ENCODE assay signal across 14 cellular contexts in the genomic region with DNA sequence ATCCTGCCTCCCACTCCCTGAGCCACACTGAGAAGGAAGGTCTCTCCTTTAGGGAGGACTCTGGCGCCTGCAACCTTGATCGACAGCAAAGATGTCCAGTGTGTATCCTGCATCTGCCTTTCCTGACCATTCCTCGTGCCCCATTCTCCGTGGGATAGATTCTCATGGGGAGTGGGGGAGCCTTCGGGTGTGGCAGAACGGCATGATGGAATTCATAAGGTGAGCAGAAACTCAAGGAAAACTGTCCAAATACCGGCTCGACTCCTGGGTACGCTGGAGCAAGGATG. TPM values are rescaled to one million over a fixed set of nuclear protein-coding genes. Genes with fewer than 3 reads are reported as not detected.
A peak's percentile ranks its signal among the peaks of the same experiment; 100 is the strongest.
DNase-seq lines count a peak whose midpoint lies in the region; ATAC-seq and TF ChIP-seq lines count a peak whose summit lies in the region.
"Had no signal": no experiment of that assay in that cellular context is flagged by ENCODE, and none has a peak within 500 bp of the region (broad histone marks: within the 10 kb centered on the region; RNA-seq: fewer than 3 reads in every experiment).

No MANE protein-coding gene starts in this region.

- CTCF ChIA-PET in activated naive CD4-positive, alpha-beta T cell treated with anti-CD3 and anti-CD28 coated beads for 36 hours (lab: Charles Lee) = no interaction called here

- peaks cover 24% of the 10 kb centered on the region for H3K36me3 ChIP-seq in iPS-20b (ENCODE audit: insufficient read depth, low read depth, low read length)
- peaks cover 3 to 13% of the 10 kb centered on the region in 2 experiments for H3K36me3 ChIP-seq in trophoblast cell (ENCODE audit: control insufficient read depth in 1 of 2, insufficient read depth in 2 of 2, low read length in 2 of 2)
- H3K36me3 ChIP-seq: SJSA1 had no signal

- ATAC-seq in natural killer cell = no peak
- no peak for ATAC-seq in natural killer cell treated with Interleukin-12 subunit alpha and Interleukin-12 subunit beta and Interleukin-15 and Interleukin-18, amount 100 ng/mL, for 72 hours

- DNase-seq in natural killer cell = no peak
- no peak for DNase-seq in natural killer cell treated with Interleukin-12 subunit alpha and Interleukin-12 subunit beta and Interleukin-15 and Interleukin-18, amount 100 ng/mL, for 72 hours (ENCODE audit: low spot score)
- DNase-seq in trophoblast cell = no peak
- DNase-seq in CD1c-positive myeloid dendritic cell (ENCODE audit: extremely low spot score) = no peak
- no peak for DNase-seq in DMS153 treated with DMSO at 0.1 percent for 48 hours (lab: John Stamatoyannopoulos, UW; ENCODE audit: unreplicated experiment)
- DNase-seq in NCI-H2196 treated with DMSO at 0.1 percent for 48 hours (lab: John Stamatoyannopoulos, UW; ENCODE audit: unreplicated experiment) = no peak
- DNase-seq in activated naive CD4-positive, alpha-beta T cell treated with anti-CD3 and anti-CD28 coated beads for 36 hours = no peak
- DNase-seq: activated CD4-positive, alpha-beta memory T cell treated with anti-CD3 and anti-CD28 coated beads for 36 hours; CD8-positive, alpha-beta memory T cell; dorsolateral prefrontal cortex; midbrain; stimulated activated CD4-positive, alpha-beta T cell treated with anti-CD3 and anti-CD28 coated beads, Interleukin-2, amount 100 ng/mL, for 48 hours had no signal

- peaks cover 33 to 41% of the 10 kb centered on the region in 2 donors for H3K27me3 Mint-ChIP-seq in natural killer cell (ENCODE audit: low read depth in 2 of 2)
- H3K27me3 Mint-ChIP-seq in natural killer cell treated with Interleukin-12 subunit alpha and Interleukin-12 subunit beta and Interleukin-15 and Interleukin-18, amount 100 ng/mL, for 72 hours = peaks cover 31 to 37% of the 10 kb centered on the region in 2 donors
- peaks cover 23% of the 10 kb centered on the region for H3K27me3 Mint-ChIP-seq in activated naive CD4-positive, alpha-beta T cell treated with anti-CD3 and anti-CD28 coated beads for 36 hours (ENCODE audit: low read depth)

- H3K27me3 ChIP-seq in iPS-20b (ENCODE audit: insufficient read depth, low read length) = peaks cover 34% of the 10 kb centered on the region
- no peaks in the 10 kb centered on the region for H3K27me3 ChIP-seq in trophoblast cell (ENCODE audit: insufficient read depth, low read length)

- H2BK120ac ChIP-seq in trophoblast cell (ENCODE audit: insufficient read depth, low read length, poor library complexity) = no peak overlapping the region

- intact Hi-C loops in natural killer cell (cut with micrococcal nuclease) = no loop called here
- intact Hi-C loops in activated naive CD4-positive, alpha-beta T cell treated with anti-CD3 and anti-CD28 coated beads for 36 hours (cut with micrococcal nuclease) = loop anchor here (2.0 kb wide), 1 partner anchor 15 kb away; no protein-coding TSS in a partner anchor

- H3K4me1 ChIP-seq in iPS-20b (ENCODE audit: insufficient read depth, low read length) = peaks cover 8% of the 10 kb centered on the region; the same call in 1 of the 2 replicates
- H3K4me1 ChIP-seq in trophoblast cell (ENCODE audit: control insufficient read depth in 1 of 2, insufficient read depth in 2 of 2, low read length in 2 of 2) = peaks cover 14 to 17% of the 10 kb centered on the region in 2 experiments
- H3K4me1 ChIP-seq: SJSA1 had no signal

- H3K36me3 Mint-ChIP-seq in natural killer cell = no peaks in the 10 kb centered on the region
- H3K36me3 Mint-ChIP-seq in natural killer cell treated with Interleukin-12 subunit alpha and Interleukin-12 subunit beta and Interleukin-15 and Interleukin-18, amount 100 ng/mL, for 72 hours = no peaks in the 10 kb centered on the region
- H3K36me3 Mint-ChIP-seq in activated naive CD4-positive, alpha-beta T cell treated with anti-CD3 and anti-CD28 coated beads for 36 hours (ENCODE audit: low read depth) = peaks cover 7% of the 10 kb centered on the region

- H4K91ac ChIP-seq in trophoblast cell (ENCODE audit: low read depth, low read length) = no peak overlapping the region

- no CpG with 5 or more reads among the region's 9 CpGs for WGBS in trophoblast cell (ENCODE audit: extremely low coverage, insufficient coverage, insufficient read length)

- peak overlapping the region; percentile 13 for H3K4me3 Mint-ChIP-seq in natural killer cell
- no peak overlapping the region for H3K4me3 Mint-ChIP-seq in natural killer cell treated with Interleukin-12 subunit alpha and Interleukin-12 subunit beta and Interleukin-15 and Interleukin-18, amount 100 ng/mL, for 72 hours
- H3K4me3 Mint-ChIP-seq in activated naive CD4-positive, alpha-beta T cell treated with anti-CD3 and anti-CD28 coated beads for 36 hours = no peak overlapping the region
- H3K4me3 Mint-ChIP-seq: activated CD4-positive, alpha-beta memory T cell treated with anti-CD3 and anti-CD28 coated beads for 36 hours; CD8-positive, alpha-beta memory T cell had no signal

- H3K27ac ChIP-seq in iPS-20b (ENCODE audit: low read length) (no peak overlapping the region), trophoblast cell (ENCODE audit: low read depth, low read length) (no peak overlapping the region)
- H3K27ac ChIP-seq: SJSA1 had no signal

- H3K14ac ChIP-seq in trophoblast cell (ENCODE audit: low read length) = no peak overlapping the region

- H3K4me2 ChIP-seq in trophoblast cell (ENCODE audit: low read length) = peak overlapping the region; percentile 19

- no peak overlapping the region for H2BK12ac ChIP-seq in trophoblast cell (ENCODE audit: low read length)

- H2BK5ac ChIP-seq in trophoblast cell (ENCODE audit: low read depth, low read length, poor library complexity) = no peak overlapping the region

- no peak overlapping the region for H4K8ac ChIP-seq in trophoblast cell (ENCODE audit: low read depth, low read length)

- no peak overlapping the region for H2AK5ac ChIP-seq in trophoblast cell (ENCODE audit: low read length)

- H3K9ac ChIP-seq in iPS-20b (ENCODE audit: low read depth, low read length) (peak overlapping the region; percentile 74; the same call in 1 of the 2 replicates), trophoblast cell (ENCODE audit: low read length) (no peak overlapping the region)

- peaks cover 10% of the 10 kb centered on the region for H3K79me1 ChIP-seq in trophoblast cell (ENCODE audit: low read length)

- no peak overlapping the region for H4K12ac ChIP-seq in trophoblast cell (ENCODE audit: low read depth, low read length)

- H3K9me3 ChIP-seq in iPS-20b (ENCODE audit: insufficient read depth, low read depth, low read length) (no peaks in the 10 kb centered on the region; the same call in 1 of the 2 replicates), trophoblast cell (ENCODE audit: insufficient read depth, low read depth, low read length) (peaks cover 8% of the 10 kb centered on the region)
- H3K9me3 ChIP-seq: SJSA1 had no signal

- H3K27ac Mint-ChIP-seq in natural killer cell = no peak overlapping the region
- no peak overlapping the region for H3K27ac Mint-ChIP-seq in natural killer cell treated with Interleukin-12 subunit alpha and Interleukin-12 subunit beta and Interleukin-15 and Interleukin-18, amount 100 ng/mL, for 72 hours
- no peak overlapping the region for H3K27ac Mint-ChIP-seq in activated naive CD4-positive, alpha-beta T cell treated with anti-CD3 and anti-CD28 coated beads for 36 hours
- H3K27ac Mint-ChIP-seq: activated CD4-positive, alpha-beta memory T cell treated with anti-CD3 and anti-CD28 coated beads for 36 hours had no signal

- no peaks in the 10 kb centered on the region for H3K9me3 Mint-ChIP-seq in natural killer cell
- no peaks in the 10 kb centered on the region for H3K9me3 Mint-ChIP-seq in natural killer cell treated with Interleukin-12 subunit alpha and Interleukin-12 subunit beta and Interleukin-15 and Interleukin-18, amount 100 ng/mL, for 72 hours
- peaks cover 4% of the 10 kb centered on the region for H3K9me3 Mint-ChIP-seq in activated naive CD4-positive, alpha-beta T cell treated with anti-CD3 and anti-CD28 coated beads for 36 hours

- H3K18ac ChIP-seq in trophoblast cell (ENCODE audit: low read length) = no peak overlapping the region

- H3K4ac ChIP-seq in trophoblast cell (ENCODE audit: low read depth, low read length) = no peak overlapping the region

- H3K4me1 Mint-ChIP-seq in natural killer cell = peaks cover 0 to 11% of the 10 kb centered on the region in 2 donors
- peaks cover 0 to 8% of the 10 kb centered on the region in 2 donors for H3K4me1 Mint-ChIP-seq in natural killer cell treated with Interleukin-12 subunit alpha and Interleukin-12 subunit beta and Interleukin-15 and Interleukin-18, amount 100 ng/mL, for 72 hours (ENCODE audit: low read depth in 2 of 2)
- H3K4me1 Mint-ChIP-seq in activated naive CD4-positive, alpha-beta T cell treated with anti-CD3 and anti-CD28 coated beads for 36 hours (ENCODE audit: low read depth) = peaks cover 4% of the 10 kb centered on the region

- no peak for TF ChIP-seq CTCF in natural killer cell (IDR thresholded peaks at IDR 0.05)

- H2AFZ ChIP-seq in trophoblast cell (ENCODE audit: insufficient read depth, low read length, poor library complexity) = no peak overlapping the region

- no peak overlapping the region for H3K23ac ChIP-seq in trophoblast cell (ENCODE audit: low read length)

- H3K4me3 ChIP-seq in iPS-20b (ENCODE audit: low read length) (peak overlapping the region; percentile 79), trophoblast cell (ENCODE audit: low read depth, low read length) (no peak overlapping the region)
- H3K4me3 ChIP-seq: SJSA1 had no signal

- H3K79me2 ChIP-seq in trophoblast cell (ENCODE audit: control insufficient read depth, insufficient read depth, low read length, poor library complexity) = peaks cover 7% of the 10 kb centered on the region

RNA-seq across cellular contexts. Expression of a gene that starts 0.6 kb away (rescaled TPM):
- total RNA-seq in natural killer cell = not detected
- not detected for total RNA-seq in natural killer cell treated with Interleukin-12 subunit alpha and Interleukin-12 subunit beta and Interleukin-15 and Interleukin-18, amount 100 ng/mL, for 72 hours
- 149 and 152 TPM in 2 replicates for polyA plus RNA-seq in trophoblast cell (2013)
- total RNA-seq in activated naive CD4-positive, alpha-beta T cell treated with anti-CD3 and anti-CD28 coated beads for 36 hours = not detected
- total RNA-seq: activated CD4-positive, alpha-beta memory T cell treated with anti-CD3 and anti-CD28 coated beads for 36 hours; CD8-positive, alpha-beta memory T cell; SJSA1 had no signal
- polyA plus RNA-seq: CD8-positive, alpha-beta memory T cell had no signal

RNA-seq across cellular contexts. Expression of a gene that starts 18.7 kb away (rescaled TPM):
- 1 to 10 TPM; 5.1 to 8.3 (median 7.2) TPM for total RNA-seq in natural killer cell
- 10 to 100 TPM in 1 of 2 donors, 1 to 10 TPM in 1; 2.9 to 12.6 TPM for total RNA-seq in natural killer cell treated with Interleukin-12 subunit alpha and Interleukin-12 subunit beta and Interleukin-15 and Interleukin-18, amount 100 ng/mL, for 72 hours
- polyA plus RNA-seq in trophoblast cell (2013) = 0.03 and 0.11 TPM in 2 replicates
- total RNA-seq in activated naive CD4-positive, alpha-beta T cell treated with anti-CD3 and anti-CD28 coated beads for 36 hours = 1 to 10 TPM; 3.1 to 3.4 TPM
- total RNA-seq: SJSA1 had no signal

RNA-seq across cellular contexts. Expression of a gene that starts 18.9 kb away (rescaled TPM):
- total RNA-seq in natural killer cell = 10 to 100 TPM in 2 of 3 donors, 1 to 10 TPM in 1; 7.3 to 16.7 (median 13.7) TPM
- 10 to 100 TPM; 16.1 to 27.1 TPM for total RNA-seq in natural killer cell treated with Interleukin-12 subunit alpha and Interleukin-12 subunit beta and Interleukin-15 and Interleukin-18, amount 100 ng/mL, for 72 hours
- polyA plus RNA-seq in trophoblast cell (2013) = 0.15 and 0.32 TPM in 2 replicates
- 10 to 100 TPM; 10.3 to 13.3 TPM for total RNA-seq in activated naive CD4-positive, alpha-beta T cell treated with anti-CD3 and anti-CD28 coated beads for 36 hours
- total RNA-seq: SJSA1 had no signal

RNA-seq across cellular contexts. Expression of a gene that starts 26.6 kb away (rescaled TPM):
- 10 to 100 TPM; 58.9 to 79.4 (median 76.5) TPM for total RNA-seq in natural killer cell
- total RNA-seq in natural killer cell treated with Interleukin-12 subunit alpha and Interleukin-12 subunit beta and Interleukin-15 and Interleukin-18, amount 100 ng/mL, for 72 hours = 10 to 100 TPM; 53.9 to 84.2 TPM
- 165 and 168 TPM in 2 replicates for polyA plus RNA-seq in trophoblast cell (2013)
- 10 to 100 TPM; 45.7 to 49.3 TPM for total RNA-seq in activated naive CD4-positive, alpha-beta T cell treated with anti-CD3 and anti-CD28 coated beads for 36 hours

RNA-seq across cellular contexts. Expression of a gene that starts 37.1 kb away (rescaled TPM):
- total RNA-seq in natural killer cell = 1 to 10 TPM; 1.3 to 2.7 (median 1.6) TPM
- total RNA-seq in natural killer cell treated with Interleukin-12 subunit alpha and Interleukin-12 subunit beta and Interleukin-15 and Interleukin-18, amount 100 ng/mL, for 72 hours = 1 to 10 TPM; 4.0 to 5.1 TPM
- polyA plus RNA-seq in trophoblast cell (2013) = 7.7 TPM in 2 replicates
- total RNA-seq in activated naive CD4-positive, alpha-beta T cell treated with anti-CD3 and anti-CD28 coated beads for 36 hours = 1 to 10 TPM; 4.5 to 5.2 TPM
